Comparison of ENCODE assay signal across 36 cellular contexts in the genomic region with DNA sequence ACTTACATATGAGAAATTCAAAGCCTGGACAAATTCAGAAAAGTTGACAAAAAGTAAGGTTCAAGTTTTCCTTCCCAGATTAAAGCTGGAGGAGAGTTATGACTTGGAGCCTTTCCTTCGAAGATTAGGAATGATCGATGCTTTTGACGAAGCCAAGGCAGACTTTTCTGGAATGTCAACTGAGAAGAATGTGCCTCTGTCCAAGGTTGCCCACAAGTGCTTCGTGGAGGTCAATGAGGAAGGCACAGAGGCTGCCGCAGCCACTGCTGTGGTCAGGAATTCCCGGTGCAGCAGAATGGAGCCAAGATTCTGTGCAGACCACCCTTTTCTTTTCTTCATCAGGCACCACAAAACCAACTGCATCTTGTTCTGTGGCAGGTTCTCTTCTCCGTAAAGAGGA. TPM values are rescaled to one million over a fixed set of nuclear protein-coding genes. Genes with fewer than 3 reads are reported as not detected.
"Had no signal": no experiment of that assay in that cellular context is flagged by ENCODE, and none has a peak within 500 bp of the region (broad histone marks: within the 10 kb centered on the region; RNA-seq: fewer than 3 reads in every experiment).

No MANE protein-coding gene starts in this region.

- H3K27ac ChIP-seq: breast epithelium, cardiac muscle cell, colonic mucosa, epithelial cell of prostate, esophagus squamous epithelium, gastroesophageal sphincter, heart right ventricle, WERI-Rb-1 had no signal

- ATAC-seq: activated CD4-positive, alpha-beta T cell treated with anti-CD3 and anti-CD28 coated beads for 36 hours; activated CD4-positive, CD25-positive, alpha-beta regulatory T cell treated with anti-CD3 and anti-CD28 coated beads, Interleukin-2, amount 50 U/mL, for 24 hours; activated naive CD4-positive, alpha-beta T cell treated with anti-CD3 and anti-CD28 coated beads, Interleukin-2, amount 50 U/mL, for 72 hours; activated T-cell treated with anti-CD3 and anti-CD28 coated beads, Interleukin-2, amount 50 U/mL, for 72 hours; gastroesophageal sphincter; heart right ventricle; T-cell had no signal

- H3K27me3 ChIP-seq: breast epithelium, cardiac muscle cell, colonic mucosa, esophagus squamous epithelium, gastroesophageal sphincter, heart right ventricle had no signal

- H3K4me3 ChIP-seq: breast epithelium, cardiac muscle cell, colonic mucosa, esophagus squamous epithelium, gastroesophageal sphincter, heart right ventricle had no signal

- H3K4me3 Mint-ChIP-seq: activated B cell treated with CpG ODN at 0.5 μM for 24 hours; activated CD4-positive, alpha-beta memory T cell treated with anti-CD3 and anti-CD28 coated beads, Interleukin-2, amount 10 ng/mL, durations not matched to agents 7 days and 5 days; activated CD4-positive, alpha-beta T cell treated with anti-CD3 and anti-CD28 coated beads for 36 hours; activated CD4-positive, alpha-beta T cell treated with anti-CD3 and anti-CD28 coated beads, Interleukin-2, amount 10 ng/mL, durations not matched to agents 7 days and 5 days; activated naive CD4-positive, alpha-beta T cell treated with anti-CD3 and anti-CD28 coated beads, Interleukin-2, amount 10 ng/mL, durations not matched to agents 7 days and 5 days; activated naive CD8-positive, alpha-beta T cell treated with anti-CD3 and anti-CD28 coated beads, Interleukin-2, amount 10 ng/mL, durations not matched to agents 7 days and 5 days; activated T-cell treated with anti-CD3 and anti-CD28 coated beads, Interleukin-2, amount 50 U/mL, for 24 hours; activated T-cell treated with anti-CD3 and anti-CD28 coated beads, Interleukin-2, amount 50 U/mL, for 72 hours; brain; T-cell; T-helper 1 cell treated with Interleukin-12 subunit alpha and Interleukin-12 subunit beta and Interleukin-4 antibody, amounts not matched to agents 30 μg/mL and 1 μg/mL, for 36 hours had no signal

- H3K9me3 Mint-ChIP-seq: activated B cell treated with CpG ODN at 0.5 μM for 24 hours; activated CD4-positive, alpha-beta memory T cell treated with anti-CD3 and anti-CD28 coated beads, Interleukin-2, amount 10 ng/mL, durations not matched to agents 7 days and 5 days; activated CD4-positive, alpha-beta T cell treated with anti-CD3 and anti-CD28 coated beads, Interleukin-2, amount 10 ng/mL, durations not matched to agents 7 days and 5 days; activated naive CD4-positive, alpha-beta T cell treated with anti-CD3 and anti-CD28 coated beads, Interleukin-2, amount 10 ng/mL, durations not matched to agents 7 days and 5 days; activated naive CD4-positive, alpha-beta T cell treated with anti-CD3 and anti-CD28 coated beads, Interleukin-2, amount 50 U/mL, for 72 hours; activated naive CD8-positive, alpha-beta T cell treated with anti-CD3 and anti-CD28 coated beads, Interleukin-2, amount 10 ng/mL, durations not matched to agents 7 days and 5 days; activated T-cell treated with anti-CD3 and anti-CD28 coated beads, Interleukin-2, amount 50 U/mL, for 24 hours; activated T-cell treated with anti-CD3 and anti-CD28 coated beads, Interleukin-2, amount 50 U/mL, for 72 hours; brain; T-cell; T-helper 1 cell treated with Interleukin-12 subunit alpha and Interleukin-12 subunit beta and Interleukin-4 antibody, amounts not matched to agents 30 μg/mL and 1 μg/mL, for 36 hours had no signal

- DNase-seq: activated B cell treated with CpG ODN at 0.5 μM for 24 hours; activated CD4-positive, alpha-beta memory T cell treated with anti-CD3 and anti-CD28 coated beads, Interleukin-2, amount 10 ng/mL, durations not matched to agents 7 days and 5 days; activated CD4-positive, alpha-beta T cell treated with anti-CD3 and anti-CD28 coated beads for 36 hours; activated CD4-positive, alpha-beta T cell treated with anti-CD3 and anti-CD28 coated beads, Interleukin-2, amount 10 ng/mL, durations not matched to agents 7 days and 5 days; activated CD4-positive, alpha-beta T cell treated with anti-CD3 and anti-CD28 coated beads, Interleukin-2, amount 50 U/mL, for 4 hours; activated CD8-positive, alpha-beta memory T cell treated with anti-CD3 and anti-CD28 coated beads, Interleukin-2, amount 50 U/mL, for 48 hours; activated gamma-delta T cell; activated naive CD4-positive, alpha-beta T cell; activated naive CD4-positive, alpha-beta T cell treated with anti-CD3 and anti-CD28 coated beads, Interleukin-2, amount 10 ng/mL, durations not matched to agents 7 days and 5 days; activated naive CD8-positive, alpha-beta T cell treated with anti-CD3 and anti-CD28 coated beads, Interleukin-2, amount 10 ng/mL, durations not matched to agents 7 days and 5 days; activated T-cell treated with anti-CD3 and anti-CD28 coated beads for 4 hours; activated T-cell treated with anti-CD3 and anti-CD28 coated beads, Interleukin-2, amount 50 U/mL, for 24 hours; activated T-cell treated with anti-CD3 and anti-CD28 coated beads, Interleukin-2, amount 50 U/mL, for 72 hours; amniotic stem cell; anterior cingulate cortex; central memory CD4-positive, alpha-beta T cell; cerebellar nuclear complex; colonic mucosa; effector CD8-positive, alpha-beta T cell; esophagus squamous epithelium; foreskin melanocyte; heart right ventricle; T-cell; T1000; WERI-Rb-1 had no signal

- FAIRE-seq: endometrium, endothelial cell of umbilical vein had no signal

- H3K9me3 ChIP-seq: breast epithelium, colonic mucosa, esophagus squamous epithelium, gastroesophageal sphincter, heart right ventricle had no signal

- H3K27ac Mint-ChIP-seq: activated B cell treated with CpG ODN at 0.5 μM for 24 hours; activated CD4-positive, alpha-beta memory T cell treated with anti-CD3 and anti-CD28 coated beads, Interleukin-2, amount 10 ng/mL, durations not matched to agents 7 days and 5 days; activated CD4-positive, alpha-beta T cell treated with anti-CD3 and anti-CD28 coated beads for 36 hours; activated CD4-positive, alpha-beta T cell treated with anti-CD3 and anti-CD28 coated beads, Interleukin-2, amount 10 ng/mL, durations not matched to agents 7 days and 5 days; activated naive CD4-positive, alpha-beta T cell treated with anti-CD3 and anti-CD28 coated beads, Interleukin-2, amount 10 ng/mL, durations not matched to agents 7 days and 5 days; activated naive CD4-positive, alpha-beta T cell treated with anti-CD3 and anti-CD28 coated beads, Interleukin-2, amount 50 U/mL, for 72 hours; activated naive CD8-positive, alpha-beta T cell treated with anti-CD3 and anti-CD28 coated beads, Interleukin-2, amount 10 ng/mL, durations not matched to agents 7 days and 5 days; activated T-cell treated with anti-CD3 and anti-CD28 coated beads, Interleukin-2, amount 50 U/mL, for 24 hours; brain; T-cell; T-helper 1 cell treated with Interleukin-12 subunit alpha and Interleukin-12 subunit beta and Interleukin-4 antibody, amounts not matched to agents 30 μg/mL and 1 μg/mL, for 36 hours had no signal

- H3K4me1 ChIP-seq: breast epithelium, colonic mucosa, esophagus squamous epithelium, gastroesophageal sphincter, heart right ventricle had no signal

- H3K36me3 Mint-ChIP-seq: activated naive CD4-positive, alpha-beta T cell treated with anti-CD3 and anti-CD28 coated beads, Interleukin-2, amount 10 ng/mL, durations not matched to agents 7 days and 5 days; activated naive CD4-positive, alpha-beta T cell treated with anti-CD3 and anti-CD28 coated beads, Interleukin-2, amount 50 U/mL, for 72 hours; activated naive CD8-positive, alpha-beta T cell treated with anti-CD3 and anti-CD28 coated beads, Interleukin-2, amount 10 ng/mL, durations not matched to agents 7 days and 5 days; brain had no signal

- H3K27me3 Mint-ChIP-seq: activated B cell treated with CpG ODN at 0.5 μM for 24 hours; activated CD4-positive, alpha-beta memory T cell treated with anti-CD3 and anti-CD28 coated beads, Interleukin-2, amount 10 ng/mL, durations not matched to agents 7 days and 5 days; activated CD4-positive, alpha-beta T cell treated with anti-CD3 and anti-CD28 coated beads for 36 hours; activated CD4-positive, alpha-beta T cell treated with anti-CD3 and anti-CD28 coated beads, Interleukin-2, amount 10 ng/mL, durations not matched to agents 7 days and 5 days; activated naive CD4-positive, alpha-beta T cell treated with anti-CD3 and anti-CD28 coated beads, Interleukin-2, amount 10 ng/mL, durations not matched to agents 7 days and 5 days; activated naive CD8-positive, alpha-beta T cell treated with anti-CD3 and anti-CD28 coated beads, Interleukin-2, amount 10 ng/mL, durations not matched to agents 7 days and 5 days; activated T-cell treated with anti-CD3 and anti-CD28 coated beads, Interleukin-2, amount 50 U/mL, for 24 hours; brain; T-cell had no signal

- H3K4me1 Mint-ChIP-seq: activated B cell treated with CpG ODN at 0.5 μM for 24 hours; activated CD4-positive, alpha-beta memory T cell treated with anti-CD3 and anti-CD28 coated beads, Interleukin-2, amount 10 ng/mL, durations not matched to agents 7 days and 5 days; activated CD4-positive, alpha-beta T cell treated with anti-CD3 and anti-CD28 coated beads for 36 hours; activated CD4-positive, alpha-beta T cell treated with anti-CD3 and anti-CD28 coated beads, Interleukin-2, amount 10 ng/mL, durations not matched to agents 7 days and 5 days; activated naive CD4-positive, alpha-beta T cell treated with anti-CD3 and anti-CD28 coated beads, Interleukin-2, amount 10 ng/mL, durations not matched to agents 7 days and 5 days; activated naive CD8-positive, alpha-beta T cell treated with anti-CD3 and anti-CD28 coated beads, Interleukin-2, amount 10 ng/mL, durations not matched to agents 7 days and 5 days; brain; T-cell had no signal

- H3K36me3 ChIP-seq: breast epithelium, cardiac muscle cell, colonic mucosa, WERI-Rb-1 had no signal

RNA-seq across cellular contexts. Expression of a gene that starts 37.8 kb away (rescaled TPM):
- total RNA-seq: activated naive CD8-positive, alpha-beta T cell treated with anti-CD3 and anti-CD28 coated beads, Interleukin-2, amount 10 ng/mL, durations not matched to agents 7 days and 5 days; cardiac muscle cell; dermis microvascular lymphatic vessel endothelial cell; endothelial cell of umbilical vein; gastroesophageal sphincter had no signal
- polyA plus RNA-seq: cardiac muscle cell had no signal
